ENCODE assay signal across 13 cellular contexts in genomic region chr20:44896583-44896982, GRCh38. TPM values are rescaled to one million over a fixed set of nuclear protein-coding genes. Genes with fewer than 3 reads are reported as not detected.
DNase-seq lines count a peak whose midpoint lies in the region; ATAC-seq, FAIRE-seq and TF ChIP-seq lines count a peak whose summit lies in the region.
"Had no signal": no experiment of that assay in that cellular context is flagged by ENCODE, and none has a peak within 500 bp of the region (broad histone marks: within the 10 kb centered on the region; RNA-seq: fewer than 3 reads in every experiment).

No MANE protein-coding gene starts in this region.

- no peak for FAIRE-seq in HepG2 (lab: Jason Lieb, UNC)
- FAIRE-seq: D721Med had no signal

- H4K20me1 ChIP-seq in GM23248 (ENCODE audit: insufficient read depth): peaks cover 64% of the 10 kb centered on the region; the same call in 1 of the 2 replicates
- H4K20me1 ChIP-seq in HepG2 (ENCODE audit: insufficient read depth, low read length): peaks cover 46% of the 10 kb centered on the region

- ATAC-seq in activated CD8-positive, alpha-beta T cell treated with anti-CD3 and anti-CD28 coated beads, Interleukin-2, amount 10 ng/mL, durations not matched to agents 7 days and 5 days: no peak
- ATAC-seq in HepG2 (no peak; the same call in 2 of the 3 replicates), gastroesophageal sphincter (no peak), body of pancreas (no peak)

- peaks cover 73% of the 10 kb centered on the region for H3K4me1 Mint-ChIP-seq in activated CD8-positive, alpha-beta T cell treated with anti-CD3 and anti-CD28 coated beads, Interleukin-2, amount 10 ng/mL, durations not matched to agents 7 days and 5 days (ENCODE audit: low read depth)

- POLR2A ChIA-PET in activated CD8-positive, alpha-beta T cell treated with anti-CD3 and anti-CD28 coated beads, Interleukin-2, amount 10 ng/mL, durations not matched to agents 7 days and 5 days (lab: Charles Lee): interaction anchor here (1.8 kb wide), 1 partner anchor 11 kb away, joined by 5 read pairs; the partner anchor contains the start of gene YWHAB
- POLR2A ChIA-PET in HepG2 (lab: Yijun Ruan, JAX): interaction anchor here (0.6 to 3.5 kb wide), 6 partner anchors 9 to 64 kb away, joined by 3 to 22 read pairs (median 3); partner anchors contain the start of genes PABPC1L, TOMM34 and YWHAB

- H3K36me3 Mint-ChIP-seq in activated CD8-positive, alpha-beta T cell treated with anti-CD3 and anti-CD28 coated beads, Interleukin-2, amount 10 ng/mL, durations not matched to agents 7 days and 5 days (ENCODE audit: low read depth): peaks cover 63% of the 10 kb centered on the region

- DNase-seq in AG09309 (ENCODE audit: low read depth) (peak; percentile 29), GM23248 (peak; percentile 39), HepG2 (ENCODE audit: low spot score) (peak; percentile 35), body of pancreas (no peak), NCI-H774 (lab: John Stamatoyannopoulos, UW) (no peak), NCI-H1417 (lab: John Stamatoyannopoulos, UW) (no peak)
- no peak for DNase-seq in activated CD8-positive, alpha-beta T cell treated with anti-CD3 and anti-CD28 coated beads, Interleukin-2, amount 10 ng/mL, durations not matched to agents 7 days and 5 days
- DNase-seq: activated CD4-positive, CD25-positive, alpha-beta regulatory T cell; anterior cingulate cortex; esophagus squamous epithelium had no signal

- no peaks in the 10 kb centered on the region for H3K9me3 Mint-ChIP-seq in activated CD8-positive, alpha-beta T cell treated with anti-CD3 and anti-CD28 coated beads, Interleukin-2, amount 10 ng/mL, durations not matched to agents 7 days and 5 days (ENCODE audit: insufficient read depth)

- no peak for TF ChIP-seq RAD21 in HepG2 (CRISPR knock-in tag; IDR thresholded peaks at IDR 0.05)

- H3K4me3 ChIP-seq in AG09309 (ENCODE audit: control insufficient read depth, low read depth, low read length): no peak overlapping the region
- H3K4me3 ChIP-seq in GM23248: no peak overlapping the region
- H3K4me3 ChIP-seq in HepG2 (replicated peaks in 1 of 3; ENCODE audit: insufficient read depth in 1 of 3, low read depth in 2 of 3, low read length in 3 of 3): no peak overlapping the region
- H3K4me3 ChIP-seq in gastroesophageal sphincter: no peak overlapping the region
- no peak overlapping the region for H3K4me3 ChIP-seq in body of pancreas
- H3K4me3 ChIP-seq: esophagus squamous epithelium, skin epidermis had no signal

- 96 to 100% methylated on average over 1 of the region's 1 CpG for WGBS in GM23248 (ENCODE audit: low coverage in 1 of 2, low lambda C conversion rate in 2 of 2, missing lambda C conversion rate in 2 of 2), 2 experiments
- WGBS in HepG2 (ENCODE audit: low lambda C conversion rate): 98% methylated on average over 1 of the region's 1 CpG
- 67 to 71% methylated on average over 1 of the region's 1 CpG for WGBS in gastroesophageal sphincter (ENCODE audit: low coverage in 1 of 2), 2 donors
- 86 to 95% methylated on average over 1 of the region's 1 CpG for WGBS in body of pancreas, 2 donors

- no peaks in the 10 kb centered on the region for H3K27me3 Mint-ChIP-seq in activated CD8-positive, alpha-beta T cell treated with anti-CD3 and anti-CD28 coated beads, Interleukin-2, amount 10 ng/mL, durations not matched to agents 7 days and 5 days (ENCODE audit: low read depth)

- TF ChIP-seq POLR2A in HepG2 (IDR thresholded peaks at IDR 0.05; ENCODE audit: insufficient read depth in 1 of 2, low read depth in 2 of 2, low read length in 2 of 2) (no peak), gastroesophageal sphincter (IDR thresholded peaks at IDR 0.05) (no peak), body of pancreas (IDR thresholded peaks at IDR 0.05) (no peak)

- H3K27ac Mint-ChIP-seq in activated CD8-positive, alpha-beta T cell treated with anti-CD3 and anti-CD28 coated beads, Interleukin-2, amount 10 ng/mL, durations not matched to agents 7 days and 5 days: peak overlapping the region; percentile 58

- H3K9me3 ChIP-seq in GM23248 (ENCODE audit: low read depth) (no peaks in the 10 kb centered on the region), HepG2 (ENCODE audit: low read length) (no peaks in the 10 kb centered on the region), gastroesophageal sphincter (no peaks in the 10 kb centered on the region), body of pancreas (no peaks in the 10 kb centered on the region)
- H3K9me3 ChIP-seq: esophagus squamous epithelium had no signal

- no peak overlapping the region for H3K4me3 Mint-ChIP-seq in activated CD8-positive, alpha-beta T cell treated with anti-CD3 and anti-CD28 coated beads, Interleukin-2, amount 10 ng/mL, durations not matched to agents 7 days and 5 days

- H3K9ac ChIP-seq in GM23248: no peak overlapping the region
- no peak overlapping the region for H3K9ac ChIP-seq in HepG2 (ENCODE audit: insufficient read depth, low read depth, low read length)

- CTCF ChIA-PET in activated CD8-positive, alpha-beta T cell treated with anti-CD3 and anti-CD28 coated beads, Interleukin-2, amount 10 ng/mL, durations not matched to agents 7 days and 5 days (lab: Charles Lee): interaction anchor here (1.0 kb wide), 1 partner anchor 9 kb away, joined by 4 read pairs; no protein-coding TSS in a partner anchor
- CTCF ChIA-PET in HepG2 (lab: Yijun Ruan, JAX; ENCODE audit: low intra/inter-chr PET ratio, low total read pairs): no interaction called here

- H3K79me2 ChIP-seq in GM23248 (ENCODE audit: insufficient read depth) (peaks cover 100% of the 10 kb centered on the region), HepG2 (ENCODE audit: insufficient read depth, low read length) (peaks cover 94% of the 10 kb centered on the region)

- TF ChIP-seq EP300 in HepG2 (IDR thresholded peaks at IDR 0.05; ENCODE audit: low read depth in 2 of 2, low read length in 2 of 2) (peak in 1 of 2 experiments; percentile 60; a peak in 1 of 4 replicates), HepG2 (CRISPR knock-in tag; IDR thresholded peaks at IDR 0.05; ENCODE audit: borderline replicate concordance) (no peak), gastroesophageal sphincter (IDR thresholded peaks at IDR 0.05) (no peak)

- BruUV-seq in HepG2 (replicated peaks; lab: Mats Ljungman, UMichigan): no TSS peak

- peaks cover 13% of the 10 kb centered on the region; the same call in 1 of the 2 replicates for H3F3A ChIP-seq in GM23248 (ENCODE audit: insufficient read depth)

- TF ChIP-seq CTCF in AG09309 (IDR thresholded peaks at IDR 0.05; ENCODE audit: control insufficient read depth, insufficient read depth, low read depth, low read length, missing control alignments): no peak
- TF ChIP-seq CTCF in HepG2 (CRISPR knock-in tag; IDR thresholded peaks at IDR 0.05): no peak
- no peak for TF ChIP-seq CTCF in gastroesophageal sphincter (IDR thresholded peaks at IDR 0.05)
- TF ChIP-seq CTCF in body of pancreas (IDR thresholded peaks at IDR 0.05): no peak

- in situ Hi-C loops in GM23248 (cut with MboI) (no loop called here), HepG2 (cut with HindIII; ENCODE audit: extremely low pct_ligation_motif_present, low pct_unique_long_range_greater_than_20kb) (no loop called here)

- H3K27ac ChIP-seq in GM23248 (no peak overlapping the region; the same call in 1 of the 2 replicates), HepG2 (ENCODE audit: extremely low read length, insufficient read depth, low read length) (no peak overlapping the region), gastroesophageal sphincter (peak overlapping the region in 1 of 4 donors; percentile 7), body of pancreas (no peak overlapping the region)

- H3K36me3 ChIP-seq in GM23248 (ENCODE audit: low read depth): peaks cover 20% of the 10 kb centered on the region
- peaks cover 11 to 29% of the 10 kb centered on the region in 2 experiments for H3K36me3 ChIP-seq in HepG2 (replicated peaks in 1 of 2; ENCODE audit: control insufficient read depth in 1 of 2, insufficient read depth in 2 of 2, low read length in 2 of 2)
- peaks cover 0 to 8% of the 10 kb centered on the region in 2 donors for H3K36me3 ChIP-seq in gastroesophageal sphincter
- H3K36me3 ChIP-seq in body of pancreas (replicated peaks in 1 of 2; ENCODE audit: insufficient read depth in 1 of 2, low read depth in 2 of 2): no peaks in the 10 kb centered on the region

- intact Hi-C loops in HepG2 (cut with micrococcal nuclease; ENCODE audit: unreplicated experiment): no loop called here
- intact Hi-C loops in body of pancreas (cut with DNase I): no loop called here

- H3K4me1 ChIP-seq in GM23248 (ENCODE audit: insufficient read depth): peaks cover 28% of the 10 kb centered on the region
- H3K4me1 ChIP-seq in HepG2 (ENCODE audit: insufficient read depth, low read length): peaks cover 47% of the 10 kb centered on the region
- H3K4me1 ChIP-seq in gastroesophageal sphincter: peaks cover 4 to 86% (median 9%) of the 10 kb centered on the region in 3 donors
- H3K4me1 ChIP-seq in body of pancreas: peaks cover 22% of the 10 kb centered on the region

- H3K27me3 ChIP-seq in GM23248 (replicated peaks; ENCODE audit: insufficient read depth): no peaks in the 10 kb centered on the region
- H3K27me3 ChIP-seq in HepG2 (ENCODE audit: control insufficient read depth in 1 of 2, insufficient read depth in 2 of 2, low read length in 2 of 2): no peaks in the 10 kb centered on the region
- no peaks in the 10 kb centered on the region for H3K27me3 ChIP-seq in gastroesophageal sphincter
- no peaks in the 10 kb centered on the region for H3K27me3 ChIP-seq in body of pancreas
- H3K27me3 ChIP-seq: esophagus squamous epithelium had no signal

- H3K4me2 ChIP-seq in GM23248 (ENCODE audit: unreplicated experiment) (peak overlapping the region; percentile 48), HepG2 (ENCODE audit: low read depth, low read length) (peak overlapping the region; percentile 26; the same call in 1 of the 2 replicates)

- no peaks in the 10 kb centered on the region for H3K9me2 ChIP-seq in GM23248 (ENCODE audit: insufficient read depth)

- H2AFZ ChIP-seq in GM23248 (no peak overlapping the region), HepG2 (ENCODE audit: low read length) (no peak overlapping the region)

RNA-seq across cellular contexts. Expression of gene YWHAB, which starts 11.1 kb away (rescaled TPM):
- total RNA-seq in GM23248 (2014; rRNA removed; shearing (Covaris generic)): 95.0 and 116 TPM in 2 replicates
- 425 and 445 TPM in 2 replicates for polyA plus RNA-seq in GM23248 (2016; fragmentation: Nextera tagmentation; extraction: Ambion mirVana)
- total RNA-seq in activated CD8-positive, alpha-beta T cell treated with anti-CD3 and anti-CD28 coated beads, Interleukin-2, amount 10 ng/mL, durations not matched to agents 7 days and 5 days: 100 to 1,000 TPM; 228 to 235 TPM
- total RNA-seq in HepG2 (2016; rRNA removed; fragmentation: Illumina TruSeq; extraction: Trizol): 121 and 184 TPM in 2 replicates
- total RNA-seq in HepG2 (2016; cell fraction: cytosol; rRNA removed; fragmentation: Illumina TruSeq; extraction: Trizol; ENCODE audit: low read depth): 13.1 and 14.3 TPM in 2 replicates
- total RNA-seq in HepG2 (2016; cell fraction: insoluble cytoplasmic fraction; rRNA removed; fragmentation: Illumina TruSeq; extraction: Trizol): 123 and 180 TPM in 2 replicates
- total RNA-seq in HepG2 (2016; cell fraction: membrane; rRNA removed; fragmentation: Illumina TruSeq; extraction: Trizol): 60.9 and 62.9 TPM in 2 replicates
- 79.4 and 83.5 TPM in 2 replicates for total RNA-seq in HepG2 (2016; cell fraction: nucleus; rRNA removed; fragmentation: Illumina TruSeq; extraction: Trizol)
- polyA plus RNA-seq in HepG2 (2011; rRNA removed): 64.0 and 77.2 TPM in 2 replicates
- 41.7 and 66.1 TPM in 2 replicates for polyA plus RNA-seq in HepG2 (2011; cell fraction: cytosol; rRNA removed)
- 28.9 and 37.6 TPM in 2 replicates for polyA plus RNA-seq in HepG2 (2011; cell fraction: nucleus; rRNA removed)
- polyA plus RNA-seq in HepG2 (2012): 122 and 130 TPM in 2 replicates
- polyA plus RNA-seq in HepG2 (2016; cell fraction: cytosol; fragmentation: Illumina TruSeq; extraction: Trizol; ENCODE audit: low read depth): 22.2 and 23.8 TPM in 2 replicates
- 254 and 256 TPM in 2 replicates for polyA plus RNA-seq in HepG2 (2016; cell fraction: insoluble cytoplasmic fraction; fragmentation: Illumina TruSeq; extraction: Trizol; ENCODE audit: low read depth)
- polyA plus RNA-seq in HepG2 (2016; cell fraction: membrane; fragmentation: Illumina TruSeq; extraction: Trizol; ENCODE audit: low read depth): 47.1 and 50.3 TPM in 2 replicates
- polyA plus RNA-seq in HepG2 (2016; cell fraction: nucleus; fragmentation: Illumina TruSeq; extraction: Trizol; ENCODE audit: insufficient read depth, low read depth): 121 and 126 TPM in 2 replicates
- polyA minus RNA-seq in HepG2 (2011; rRNA and poly(A)+ RNA removed; ENCODE audit: low replicate concordance): 22.5 and 46.6 TPM in 2 replicates
- polyA minus RNA-seq in HepG2 (2011; cell fraction: cytosol; rRNA and poly(A)+ RNA removed): 38.2 and 43.5 TPM in 2 replicates
- polyA minus RNA-seq in HepG2 (2011; cell fraction: nucleus; rRNA and poly(A)+ RNA removed): 64.2 and 67.4 TPM in 2 replicates
- total RNA-seq in gastroesophageal sphincter: 100 to 1,000 TPM; 127 to 143 (median 135) TPM
- 10 to 100 TPM; 49.3 to 64.9 TPM for total RNA-seq in body of pancreas

RNA-seq across cellular contexts. Expression of gene PABPC1L, which starts 13.3 kb away (rescaled TPM):
- total RNA-seq in GM23248 (2014; rRNA removed; shearing (Covaris generic)): 5.9 and 33.5 TPM in 2 replicates
- 7.8 and 10.4 TPM in 2 replicates for polyA plus RNA-seq in GM23248 (2016; fragmentation: Nextera tagmentation; extraction: Ambion mirVana)
- 100 to 1,000 TPM in 1 of 2 experiments, 10 to 100 TPM in 1; 90.0 to 103 TPM for total RNA-seq in activated CD8-positive, alpha-beta T cell treated with anti-CD3 and anti-CD28 coated beads, Interleukin-2, amount 10 ng/mL, durations not matched to agents 7 days and 5 days
- total RNA-seq in HepG2 (2016; rRNA removed; fragmentation: Illumina TruSeq; extraction: Trizol): 6.4 and 30.8 TPM in 2 replicates
- total RNA-seq in HepG2 (2016; cell fraction: cytosol; rRNA removed; fragmentation: Illumina TruSeq; extraction: Trizol; ENCODE audit: low read depth): 8.8 and 10.6 TPM in 2 replicates
- total RNA-seq in HepG2 (2016; cell fraction: insoluble cytoplasmic fraction; rRNA removed; fragmentation: Illumina TruSeq; extraction: Trizol): 7.2 and 30.6 TPM in 2 replicates
- total RNA-seq in HepG2 (2016; cell fraction: membrane; rRNA removed; fragmentation: Illumina TruSeq; extraction: Trizol): 7.7 TPM in 2 replicates
- 68.7 and 74.6 TPM in 2 replicates for total RNA-seq in HepG2 (2016; cell fraction: nucleus; rRNA removed; fragmentation: Illumina TruSeq; extraction: Trizol)
- 252 and 283 TPM in 2 replicates for polyA plus RNA-seq in HepG2 (2011; rRNA removed)
- polyA plus RNA-seq in HepG2 (2011; cell fraction: cytosol; rRNA removed): 48.8 and 52.2 TPM in 2 replicates
- polyA plus RNA-seq in HepG2 (2011; cell fraction: nucleus; rRNA removed): 1,815 and 1,864 TPM in 2 replicates
- polyA plus RNA-seq in HepG2 (2012): 109 and 110 TPM in 2 replicates
- polyA plus RNA-seq in HepG2 (2016; cell fraction: cytosol; fragmentation: Illumina TruSeq; extraction: Trizol; ENCODE audit: low read depth): 3.4 TPM in 2 replicates
- 8.9 and 10.9 TPM in 2 replicates for polyA plus RNA-seq in HepG2 (2016; cell fraction: insoluble cytoplasmic fraction; fragmentation: Illumina TruSeq; extraction: Trizol; ENCODE audit: low read depth)
- 4.4 and 4.6 TPM in 2 replicates for polyA plus RNA-seq in HepG2 (2016; cell fraction: membrane; fragmentation: Illumina TruSeq; extraction: Trizol; ENCODE audit: low read depth)
- 374 and 409 TPM in 2 replicates for polyA plus RNA-seq in HepG2 (2016; cell fraction: nucleus; fragmentation: Illumina TruSeq; extraction: Trizol; ENCODE audit: insufficient read depth, low read depth)
- polyA minus RNA-seq in HepG2 (2011; rRNA and poly(A)+ RNA removed; ENCODE audit: low replicate concordance): 12.6 and 64.0 TPM in 2 replicates
- 10.6 and 12.0 TPM in 2 replicates for polyA minus RNA-seq in HepG2 (2011; cell fraction: cytosol; rRNA and poly(A)+ RNA removed)
- 250 and 264 TPM in 2 replicates for polyA minus RNA-seq in HepG2 (2011; cell fraction: nucleus; rRNA and poly(A)+ RNA removed)
- 10 to 100 TPM in 1 of 4 donors, 1 to 10 TPM in 3; 2.2 to 13.5 (median 3.2) TPM for total RNA-seq in gastroesophageal sphincter
- 100 to 1,000 TPM in 1 of 2 donors, 10 to 100 TPM in 1; 41.8 to 105 TPM for total RNA-seq in body of pancreas

Comparison
In these comparisons a context has a peak if more than half of its experiments do, and no peak if none do; other contexts are left out.
1. DNase-seq: peak in AG09309 (single experiment), GM23248 (single experiment) and HepG2 (single experiment); none in activated CD8-positive, alpha-beta T cell treated with anti-CD3 and anti-CD28 coated beads, Interleukin-2, amount 10 ng/mL, durations not matched to agents 7 days and 5 days (single experiment), body of pancreas (0 of 4), NCI-H774 (single experiment) and NCI-H1417 (0 of 3).